10 cellular contexts compared by ENCODE assay signal in the genomic region with DNA sequence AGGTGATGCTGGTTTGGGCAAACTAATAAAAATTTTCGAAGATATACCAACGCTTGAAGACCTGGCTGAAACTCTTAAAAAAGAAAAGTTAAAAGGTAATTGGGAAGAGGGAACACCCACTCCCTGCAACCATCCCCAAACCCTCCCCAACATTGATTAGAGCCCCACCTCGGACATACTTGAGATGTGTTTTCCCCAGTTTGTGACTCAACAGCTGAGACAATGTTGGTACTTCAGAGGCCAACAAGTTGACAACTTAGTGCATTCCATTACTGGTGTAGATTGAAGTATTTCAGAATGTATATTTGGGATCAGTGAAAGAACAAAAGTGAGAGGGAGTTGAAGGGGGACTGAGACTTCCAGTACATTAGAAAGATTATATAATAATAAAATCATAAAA. TPM values are rescaled to one million over a fixed set of nuclear protein-coding genes. Genes with fewer than 3 reads are reported as not detected.
DNase-seq lines count a peak whose midpoint lies in the region; ATAC-seq and TF ChIP-seq lines count a peak whose summit lies in the region.
"Had no signal": no experiment of that assay in that cellular context is flagged by ENCODE, and none has a peak within 500 bp of the region (broad histone marks: within the 10 kb centered on the region; RNA-seq: fewer than 3 reads in every experiment).

No MANE protein-coding gene starts in this region.

- no peak overlapping the region for H3K4me2 ChIP-seq in PC-3 (ENCODE audit: low read length)
- H3K4me2 ChIP-seq: PC-9 had no signal

- no peak overlapping the region for H2AFZ ChIP-seq in PC-3 (ENCODE audit: low read length)
- H2AFZ ChIP-seq: PC-9 had no signal

- intact Hi-C loops in CD4-positive, alpha-beta memory T cell (cut with micrococcal nuclease) = loop anchor here (2.0 to 5.0 kb wide), 3 partner anchors 14 to 62 kb away; partner anchors contain the start of gene AIM2
- intact Hi-C loops in natural killer cell (cut with micrococcal nuclease) = no loop called here
- intact Hi-C loops in PC-3 (cut with micrococcal nuclease) = loop anchor here (5.0 kb wide), 1 partner anchor 42 kb away; no protein-coding TSS in a partner anchor

- H3K27ac ChIP-seq in CD4-positive, alpha-beta memory T cell (ENCODE audit: low read depth, low read length) = peak overlapping the region; percentile 59
- H3K27ac ChIP-seq in HL-60 (replicated peaks) = peak overlapping the region; percentile 57
- H3K27ac ChIP-seq in PC-3 (ENCODE audit: low read length) = no peak overlapping the region
- H3K27ac ChIP-seq: PC-9 had no signal

- no peaks in the 10 kb centered on the region for H3F3A ChIP-seq in PC-3 (ENCODE audit: low read length, unreplicated experiment)

- H3K4me1 Mint-ChIP-seq in CD4-positive, alpha-beta memory T cell = peaks cover 50 to 80% (median 57%) of the 10 kb centered on the region in 4 donors
- peaks cover 61% of the 10 kb centered on the region for H3K4me1 Mint-ChIP-seq in activated naive CD8-positive, alpha-beta T cell treated with anti-CD3 and anti-CD28 coated beads, Interleukin-2, amount 50 U/mL, for 24 hours
- peaks cover 77 to 84% of the 10 kb centered on the region in 2 donors for H3K4me1 Mint-ChIP-seq in natural killer cell

- H3K9ac ChIP-seq in PC-3 (ENCODE audit: low read length) = no peak overlapping the region

- ATAC-seq in activated naive CD8-positive, alpha-beta T cell treated with anti-CD3 and anti-CD28 coated beads, Interleukin-2, amount 50 U/mL, for 24 hours = no peak
- ATAC-seq in natural killer cell (no peak), GM18861 (IDR thresholded peaks at IDR 0.05; ENCODE audit: unreplicated experiment) (no peak), HG02759 (IDR thresholded peaks at IDR 0.05; ENCODE audit: unreplicated experiment) (no peak), PC-3 (no peak)

- peaks cover 38% of the 10 kb centered on the region for H3K36me3 ChIP-seq in CD4-positive, alpha-beta memory T cell (ENCODE audit: insufficient read depth, low read length)
- H3K36me3 ChIP-seq in PC-3 (ENCODE audit: low read depth, low read length) = no peaks in the 10 kb centered on the region

- H3K4me3 ChIP-seq in CD4-positive, alpha-beta memory T cell (ENCODE audit: low read length in 2 of 2) = peak overlapping the region in 1 of 2 donors; percentile 66
- H3K4me3 ChIP-seq in HL-60 (replicated peaks; ENCODE audit: insufficient read depth, low read length) = no peak overlapping the region
- no peak overlapping the region for H3K4me3 ChIP-seq in PC-3 (ENCODE audit: low read length)
- H3K4me3 ChIP-seq: PC-9 had no signal

- DNase-seq in CD4-positive, alpha-beta memory T cell = no peak
- DNase-seq in HL-60 (ENCODE audit: low read depth in 1 of 2, low spot score in 1 of 2) = no peak
- peak; percentile 18 for DNase-seq in activated naive CD8-positive, alpha-beta T cell treated with anti-CD3 and anti-CD28 coated beads, Interleukin-2, amount 50 U/mL, for 24 hours
- no peak for DNase-seq in natural killer cell
- no peak for DNase-seq in CD1c-positive myeloid dendritic cell (ENCODE audit: extremely low spot score)
- DNase-seq in PC-3 = no peak
- DNase-seq: NCI-H1417 treated with DMSO at 0.1 percent for 48 hours, PC-9 had no signal

- peaks cover 62% of the 10 kb centered on the region for H3K4me1 ChIP-seq in CD4-positive, alpha-beta memory T cell (ENCODE audit: insufficient read depth, low read length)
- H3K4me1 ChIP-seq in PC-3 (ENCODE audit: insufficient read depth, low read length) = no peaks in the 10 kb centered on the region

- H3K27ac Mint-ChIP-seq in CD4-positive, alpha-beta memory T cell = peak overlapping the region; percentile 18 to 97 (median 90)
- H3K27ac Mint-ChIP-seq in activated naive CD8-positive, alpha-beta T cell treated with anti-CD3 and anti-CD28 coated beads, Interleukin-2, amount 50 U/mL, for 24 hours = peak overlapping the region; percentile 95
- H3K27ac Mint-ChIP-seq in natural killer cell = peak overlapping the region; percentile 90 to 94

- H3K9me3 ChIP-seq in CD4-positive, alpha-beta memory T cell (ENCODE audit: control insufficient read depth in 1 of 2, low read length in 2 of 2) = no peaks in the 10 kb centered on the region
- H3K9me3 ChIP-seq in PC-3 (ENCODE audit: low read length) = no peaks in the 10 kb centered on the region

- H3K36me3 Mint-ChIP-seq in CD4-positive, alpha-beta memory T cell = peaks cover 53 to 73% of the 10 kb centered on the region in 2 donors
- H3K36me3 Mint-ChIP-seq in activated naive CD8-positive, alpha-beta T cell treated with anti-CD3 and anti-CD28 coated beads, Interleukin-2, amount 50 U/mL, for 24 hours (ENCODE audit: low read depth) = peaks cover 88% of the 10 kb centered on the region
- peaks cover 37% of the 10 kb centered on the region for H3K36me3 Mint-ChIP-seq in natural killer cell

- peak overlapping the region; percentile 88 to 98 (median 94) for H3K4me3 Mint-ChIP-seq in CD4-positive, alpha-beta memory T cell
- H3K4me3 Mint-ChIP-seq in activated naive CD8-positive, alpha-beta T cell treated with anti-CD3 and anti-CD28 coated beads, Interleukin-2, amount 50 U/mL, for 24 hours = peak overlapping the region; percentile 90
- peak overlapping the region; percentile 94 for H3K4me3 Mint-ChIP-seq in natural killer cell

- no peaks in the 10 kb centered on the region for H3K79me2 ChIP-seq in PC-3 (ENCODE audit: low read length)

- BruUV-seq in PC-3 (replicated peaks; lab: Mats Ljungman, UMichigan) = no TSS peak

- no peaks in the 10 kb centered on the region for H3K27me3 ChIP-seq in CD4-positive, alpha-beta memory T cell (ENCODE audit: insufficient read depth, low read length)
- H3K27me3 ChIP-seq in HL-60 (ENCODE audit: insufficient read depth, poor library complexity, severe bottlenecking) (no peaks in the 10 kb centered on the region), PC-3 (ENCODE audit: low read length) (0 out of 2 replicates have a peak, but pooled peaks cover 3% of the 10 kb centered on the region)

- no peak for TF ChIP-seq CTCF in HL-60 (IDR thresholded peaks at IDR 0.05; ENCODE audit: insufficient read depth, low read length)
- TF ChIP-seq CTCF in natural killer cell (IDR thresholded peaks at IDR 0.05) = no peak
- TF ChIP-seq CTCF in PC-3 (conservative IDR thresholded peaks at IDR 0.05; ENCODE audit: low read depth, low read length) = no peak

- CTCF ChIA-PET in CD4-positive, alpha-beta memory T cell (lab: Charles Lee; ENCODE audit: partially characterized antibody) = no interaction called here
- CTCF ChIA-PET in PC-3 (lab: Charles Lee) = no interaction called here

- H3K9me2 ChIP-seq in PC-3 (replicated peaks; ENCODE audit: low read length) = no peaks in the 10 kb centered on the region

- POLR2A ChIA-PET in CD4-positive, alpha-beta memory T cell (lab: Charles Lee; ENCODE audit: partially characterized antibody) = interaction anchor here (1.0 to 5.7 kb wide), 3 partner anchors 10 to 54 kb away, joined by 4 to 42 read pairs (median 5); no protein-coding TSS in a partner anchor
- POLR2A ChIA-PET in PC-3 (lab: Charles Lee; ENCODE audit: unreplicated experiment) = no interaction called here

- H3K9me3 Mint-ChIP-seq in CD4-positive, alpha-beta memory T cell = peaks cover 0 to 3% (median 0%) of the 10 kb centered on the region in 8 donors
- no peaks in the 10 kb centered on the region for H3K9me3 Mint-ChIP-seq in activated naive CD8-positive, alpha-beta T cell treated with anti-CD3 and anti-CD28 coated beads, Interleukin-2, amount 50 U/mL, for 24 hours
- H3K9me3 Mint-ChIP-seq in natural killer cell = no peaks in the 10 kb centered on the region

- H4K20me1 ChIP-seq in PC-3 (ENCODE audit: low read length) = no peaks in the 10 kb centered on the region

- H3K27me3 Mint-ChIP-seq in CD4-positive, alpha-beta memory T cell = no peaks in the 10 kb centered on the region
- H3K27me3 Mint-ChIP-seq in activated naive CD8-positive, alpha-beta T cell treated with anti-CD3 and anti-CD28 coated beads, Interleukin-2, amount 50 U/mL, for 24 hours = no peaks in the 10 kb centered on the region
- H3K27me3 Mint-ChIP-seq in natural killer cell (ENCODE audit: low read depth in 2 of 2) = no peaks in the 10 kb centered on the region

RNA-seq across cellular contexts. Expression of gene IFI16, which starts 5.1 kb away (rescaled TPM):
- total RNA-seq in CD4-positive, alpha-beta memory T cell = 100 to 1,000 TPM; 160 to 162 TPM
- polyA plus RNA-seq in CD4-positive, alpha-beta memory T cell = 100 to 1,000 TPM in 1 of 2 donors, 10 to 100 TPM in 1; 53.2 to 131 TPM
- total RNA-seq in natural killer cell (100 to 1,000 TPM; 141 to 218 (median 151) TPM), PC-3 (2014; rRNA removed) (0.98 and 1.3 TPM in 2 replicates)

Comparison
In these comparisons a context has a peak if more than half of its experiments do, and no peak if none do; other contexts are left out.
1. RNA of gene IFI16, which starts 5.1 kb away (total RNA-seq): 160 to 162 TPM in CD4-positive, alpha-beta memory T cell and 141 to 218 TPM in natural killer cell; 0.98 to 1.3 TPM in PC-3; every median in the first group is over 10 times any median in the second.
2. Peak in every context shown above with its lines, with median percentiles within 50 percentile points of each other: H3K27ac Mint-ChIP-seq and H3K4me3 Mint-ChIP-seq.